10 cellular contexts compared by ENCODE assay signal in the genomic region with DNA sequence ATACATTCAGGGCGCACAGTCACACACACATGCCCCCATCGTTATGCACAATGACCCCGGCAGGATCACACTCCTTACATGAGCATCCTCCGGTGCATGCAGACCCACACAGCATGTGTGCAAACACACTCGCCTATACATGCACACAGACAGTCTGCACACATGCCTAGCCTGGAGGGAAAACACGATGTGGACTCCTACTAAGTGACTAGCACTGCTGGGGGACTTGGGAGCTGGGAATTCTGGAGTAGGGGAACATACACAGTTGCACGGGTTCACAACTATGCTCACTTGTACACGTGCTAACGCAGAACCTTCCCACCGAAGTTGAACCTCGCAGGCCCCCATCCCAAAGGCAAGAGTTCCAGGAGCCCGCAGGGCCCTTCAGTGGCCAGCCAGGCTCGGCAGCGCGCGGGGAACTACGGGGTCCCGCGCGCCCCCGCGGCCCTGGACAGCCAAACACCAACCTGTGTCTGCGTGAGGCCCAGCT. TPM values are rescaled to one million over a fixed set of nuclear protein-coding genes. Genes with fewer than 3 reads are reported as not detected.
A peak's percentile ranks its signal among the peaks of the same experiment; 100 is the strongest.
DNase-seq lines count a peak whose midpoint lies in the region; ATAC-seq, FAIRE-seq and TF ChIP-seq lines count a peak whose summit lies in the region.
"Had no signal": no experiment of that assay in that cellular context is flagged by ENCODE, and none has a peak within 500 bp of the region (broad histone marks: within the 10 kb centered on the region; RNA-seq: fewer than 3 reads in every experiment).

No MANE protein-coding gene starts in this region.

- DNase-seq in activated T-cell treated with anti-CD3 and anti-CD28 coated beads, Interleukin-2, amount 50 U/mL, for 24 hours: no peak
- DNase-seq in activated T-cell treated with anti-CD3 and anti-CD28 coated beads for 4 hours (no peak), astrocyte (ENCODE audit: low read depth) (no peak), mesendoderm (no peak), small intestine (no peak)

- no peak overlapping the region for H2BK15ac ChIP-seq in mesendoderm (replicated peaks; ENCODE audit: low read depth)

- H2AFZ ChIP-seq in astrocyte (ENCODE audit: low read depth, low read length): peak overlapping the region; percentile 44

- H3K9me3 ChIP-seq in astrocyte (ENCODE audit: insufficient read depth, low read depth, low read length): peaks cover 6% of the 10 kb centered on the region
- peaks cover 4% of the 10 kb centered on the region for H3K9me3 ChIP-seq in thymus (ENCODE audit: control insufficient read depth)
- H3K9me3 ChIP-seq in small intestine (ENCODE audit: control insufficient read depth, low read depth): no peaks in the 10 kb centered on the region

- ATAC-seq in HG02840 (IDR thresholded peaks at IDR 0.05; ENCODE audit: low FRiP score, unreplicated experiment) (no peak), HG02623 (IDR thresholded peaks at IDR 0.05; ENCODE audit: unreplicated experiment) (no peak)

- no peak overlapping the region for H2BK120ac ChIP-seq in mesendoderm (ENCODE audit: low read depth, low read length)

- H3K56ac ChIP-seq in mesendoderm (ENCODE audit: low read length): peak overlapping the region; percentile 67

- peaks cover 29% of the 10 kb centered on the region for H3K4me1 Mint-ChIP-seq in activated T-cell treated with anti-CD3 and anti-CD28 coated beads, Interleukin-2, amount 50 U/mL, for 24 hours (ENCODE audit: low read depth)
- H3K4me1 Mint-ChIP-seq in astrocyte (ENCODE audit: low read depth, unreplicated experiment): peaks cover 10% of the 10 kb centered on the region

- peaks cover 83% of the 10 kb centered on the region for H3K27me3 ChIP-seq in astrocyte (ENCODE audit: insufficient read depth, low read length)
- peaks cover 51% of the 10 kb centered on the region for H3K27me3 ChIP-seq in mesendoderm (ENCODE audit: insufficient read depth, low read length, poor library complexity)
- H3K27me3 ChIP-seq in thymus (ENCODE audit: control insufficient read depth, insufficient read depth): peaks cover 79% of the 10 kb centered on the region
- peaks cover 9 to 59% of the 10 kb centered on the region in 2 donors for H3K27me3 ChIP-seq in small intestine (ENCODE audit: control insufficient read depth in 2 of 2, insufficient read depth in 2 of 2, low read length in 2 of 2)

- H3K4me1 ChIP-seq in astrocyte (ENCODE audit: insufficient read depth, low read length) (peaks cover 20% of the 10 kb centered on the region), mesendoderm (ENCODE audit: control insufficient read depth, low read depth, low read length) (peaks cover 3% of the 10 kb centered on the region), thymus (ENCODE audit: control insufficient read depth, insufficient read depth, low read length) (peaks cover 3% of the 10 kb centered on the region), small intestine (ENCODE audit: control insufficient read depth in 2 of 2, insufficient read depth in 1 of 2, low read depth in 1 of 2, low read length in 1 of 2) (peaks cover 2 to 3% of the 10 kb centered on the region in 2 donors)

- H3K4me2 ChIP-seq in astrocyte (ENCODE audit: low read length): peak overlapping the region; percentile 81
- H3K4me2 ChIP-seq in mesendoderm (ENCODE audit: low read length): peak overlapping the region; percentile 61

- no peak overlapping the region for H4K5ac ChIP-seq in mesendoderm (ENCODE audit: low read length)

- H3K27me3 Mint-ChIP-seq in activated T-cell treated with anti-CD3 and anti-CD28 coated beads, Interleukin-2, amount 50 U/mL, for 24 hours: peaks cover 88% of the 10 kb centered on the region
- H3K27me3 Mint-ChIP-seq in astrocyte (ENCODE audit: low read depth, unreplicated experiment): peaks cover 73% of the 10 kb centered on the region

- H3K79me2 ChIP-seq in astrocyte (ENCODE audit: insufficient read depth, low read length) (no peaks in the 10 kb centered on the region), mesendoderm (ENCODE audit: control insufficient read depth, insufficient read depth, low read length) (no peaks in the 10 kb centered on the region)

- H3K27ac Mint-ChIP-seq in activated T-cell treated with anti-CD3 and anti-CD28 coated beads, Interleukin-2, amount 50 U/mL, for 24 hours: no peak overlapping the region
- H3K27ac Mint-ChIP-seq in astrocyte (ENCODE audit: unreplicated experiment): no peak overlapping the region

- no peak overlapping the region for H3K4ac ChIP-seq in mesendoderm (ENCODE audit: low read depth, low read length)

- no peak overlapping the region for H3K23ac ChIP-seq in mesendoderm (ENCODE audit: low read length)

- H3K9me3 Mint-ChIP-seq in activated T-cell treated with anti-CD3 and anti-CD28 coated beads, Interleukin-2, amount 50 U/mL, for 24 hours: no peaks in the 10 kb centered on the region
- peaks cover 3% of the 10 kb centered on the region for H3K9me3 Mint-ChIP-seq in astrocyte (ENCODE audit: unreplicated experiment)

- peaks cover 17% of the 10 kb centered on the region for H4K20me1 ChIP-seq in astrocyte (ENCODE audit: insufficient read depth, low read length)

- no peak for TF ChIP-seq CTCF in astrocyte (IDR thresholded peaks at IDR 0.05; ENCODE audit: insufficient read depth, low read depth, low read length)

- H3K9ac ChIP-seq in astrocyte (ENCODE audit: low read length): no peak overlapping the region
- peak overlapping the region; percentile 47 for H3K9ac ChIP-seq in mesendoderm (ENCODE audit: low read length)

- peak overlapping the region; percentile 50 for H3K4me3 Mint-ChIP-seq in activated T-cell treated with anti-CD3 and anti-CD28 coated beads, Interleukin-2, amount 50 U/mL, for 24 hours
- H3K4me3 Mint-ChIP-seq in astrocyte (ENCODE audit: unreplicated experiment): peak overlapping the region; percentile 74

- H3K27ac ChIP-seq in astrocyte (ENCODE audit: low read depth, low read length): no peak overlapping the region
- no peak overlapping the region for H3K27ac ChIP-seq in mesendoderm (ENCODE audit: low read depth, low read length)
- H3K27ac ChIP-seq in thymus (ENCODE audit: low read depth): no peak overlapping the region
- no peak overlapping the region for H3K27ac ChIP-seq in small intestine (ENCODE audit: low read depth in 1 of 2, low read length in 1 of 2)
- H3K27ac ChIP-seq: HL-60 had no signal

- no peak overlapping the region for H2BK5ac ChIP-seq in mesendoderm (ENCODE audit: low read length)

- no peak overlapping the region for H4K8ac ChIP-seq in mesendoderm (ENCODE audit: low read depth, low read length)

- H3K4me3 ChIP-seq in astrocyte (ENCODE audit: insufficient read depth, low read depth, low read length) (peak overlapping the region; percentile 31), mesendoderm (ENCODE audit: low read length) (no peak overlapping the region), thymus (ENCODE audit: low read length) (peak overlapping the region; percentile 46), small intestine (ENCODE audit: low read depth in 1 of 2, low read length in 2 of 2) (peak overlapping the region in 1 of 2 donors; percentile 46)

- H3K79me1 ChIP-seq in mesendoderm (ENCODE audit: low read length): no peaks in the 10 kb centered on the region

- no CpG with 5 or more reads among the region's 23 CpGs for WGBS in mesendoderm (ENCODE audit: extremely low coverage, insufficient coverage, low lambda C conversion rate)
- 21% methylated on average over 23 of the region's 23 CpGs for WGBS in thymus
- WGBS in small intestine, 3 donors: 17 to 28% (median 19%) methylated on average over 23 of the region's 23 CpGs

- no peaks in the 10 kb centered on the region for H3K36me3 Mint-ChIP-seq in activated T-cell treated with anti-CD3 and anti-CD28 coated beads, Interleukin-2, amount 50 U/mL, for 24 hours (ENCODE audit: low read depth)
- peaks cover 4% of the 10 kb centered on the region for H3K36me3 Mint-ChIP-seq in astrocyte (ENCODE audit: low read depth, unreplicated experiment)

- H2AK5ac ChIP-seq in mesendoderm (ENCODE audit: low read length): no peak overlapping the region

- H3K18ac ChIP-seq in mesendoderm (ENCODE audit: low read length): no peak overlapping the region

- H3K36me3 ChIP-seq in astrocyte (ENCODE audit: insufficient read depth, low read length) (no peaks in the 10 kb centered on the region), mesendoderm (ENCODE audit: control insufficient read depth, insufficient read depth, low read length) (no peaks in the 10 kb centered on the region), thymus (ENCODE audit: control insufficient read depth, insufficient read depth) (no peaks in the 10 kb centered on the region), small intestine (ENCODE audit: control insufficient read depth in 2 of 2, insufficient read depth in 2 of 2, low read length in 2 of 2) (no peaks in the 10 kb centered on the region)

- no peak for FAIRE-seq in astrocyte (lab: Jason Lieb, UNC)
- FAIRE-seq in small intestine (lab: Jason Lieb, UNC): no peak
- FAIRE-seq: islet of Langerhans had no signal

RNA-seq across cellular contexts. Expression of gene DLX3, which starts 2.0 kb away (rescaled TPM):
- total RNA-seq in astrocyte: 1.00 and 1.2 TPM in 2 replicates
- 0.13 TPM for polyA plus RNA-seq in mesendoderm (2013, experiment 1 of 2)
- polyA plus RNA-seq in mesendoderm (2013, experiment 2 of 2): 0.06 TPM
- polyA plus RNA-seq in thymus (1.1 TPM), small intestine (1 to 10 TPM in 1 of 3 donors, not detected in 2; 1.4 TPM)

RNA-seq across cellular contexts. Expression of gene DLX4, which starts 24.0 kb away (rescaled TPM):
- total RNA-seq in astrocyte: not detected in 2 replicates
- polyA plus RNA-seq in mesendoderm (2013, experiment 1 of 2): 0.55 TPM
- 0.31 TPM for polyA plus RNA-seq in mesendoderm (2013, experiment 2 of 2)
- 0.46 TPM for polyA plus RNA-seq in thymus
- polyA plus RNA-seq in small intestine: 1 to 10 TPM in 1 of 3 donors, not detected in 2; 1.3 TPM
